13 cellular contexts compared by ENCODE assay signal in genomic region chrY:24630528-24631246, GRCh38. TPM values are rescaled to one million over a fixed set of nuclear protein-coding genes. Genes with fewer than 3 reads are reported as not detected.
"Had no signal": no experiment of that assay in that cellular context is flagged by ENCODE, and none has a peak within 500 bp of the region (broad histone marks: within the 10 kb centered on the region; RNA-seq: fewer than 3 reads in every experiment).

No MANE protein-coding gene starts in this region.

RNA-seq across cellular contexts. Expression of gene BPY2B, which starts 12.9 kb away (rescaled TPM):
- total RNA-seq: stomach, subcutaneous adipose tissue, temporal lobe, thoracic aorta, thyroid gland, tibial nerve, transverse colon, upper lobe of left lung, upper lobe of right lung, ureter, urinary bladder, uterus, vagina had no signal
